In the genomic region with DNA sequence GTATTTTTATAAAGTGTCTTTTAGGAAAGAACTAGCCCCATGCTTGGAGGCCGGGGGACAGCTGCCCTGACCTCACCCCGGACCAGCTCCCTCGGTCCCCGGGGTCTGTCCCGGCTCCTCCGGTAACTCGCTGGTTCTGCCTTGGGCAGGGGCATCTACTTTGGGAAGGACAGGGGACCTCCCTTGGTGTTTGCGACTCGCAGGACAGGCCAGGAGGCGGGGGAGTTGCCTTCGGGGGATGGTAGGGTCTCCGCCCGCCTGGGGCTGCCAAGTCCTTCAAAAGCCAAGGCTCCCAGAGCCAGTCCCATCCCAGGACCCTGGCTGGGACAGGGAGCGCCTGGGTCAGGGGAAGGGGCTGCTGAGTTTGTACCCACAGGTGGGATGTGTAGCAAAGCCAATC, we compare ENCODE assay signal across 19 cellular contexts.
DNase-seq lines count a peak whose midpoint lies in the region; ATAC-seq and TF ChIP-seq lines count a peak whose summit lies in the region.
"Had no signal": no experiment of that assay in that cellular context is flagged by ENCODE, and none has a peak within 500 bp of the region (broad histone marks: within the 10 kb centered on the region; RNA-seq: fewer than 3 reads in every experiment).

No MANE protein-coding gene starts in this region.

- peaks cover 31% of the 10 kb centered on the region for H3K4me1 Mint-ChIP-seq in WTC11

- no peaks in the 10 kb centered on the region for H3K9me3 ChIP-seq in thoracic aorta
- H3K9me3 ChIP-seq: Caco-2, pancreas, thyroid gland had no signal

- no peaks in the 10 kb centered on the region for H3K36me3 ChIP-seq in thoracic aorta
- H3K36me3 ChIP-seq: pancreas, thyroid gland had no signal

- peak overlapping the region; percentile 96 for H3K27ac ChIP-seq in C4-2B
- peak overlapping the region; percentile 57 for H3K27ac ChIP-seq in layer of hippocampus (ENCODE audit: low read depth, low read length)
- H3K27ac ChIP-seq in thoracic aorta: peak overlapping the region; percentile 90 to 96
- H3K27ac ChIP-seq: pancreas, thyroid gland had no signal

- CTCF ChIA-PET in WTC11 (lab: Charles Lee): interaction anchor here (1.2 to 1.6 kb wide), 2 partner anchors 96 to 277 kb away, joined by 3 to 4 read pairs; no protein-coding TSS in a partner anchor

- H3K4me1 ChIP-seq in thoracic aorta (ENCODE audit: control insufficient read depth in 1 of 2, low read depth in 2 of 2): peaks cover 37 to 74% of the 10 kb centered on the region in 2 donors
- H3K4me1 ChIP-seq: Caco-2 had no signal

- H3K27ac Mint-ChIP-seq in WTC11: no peak overlapping the region

- ATAC-seq in WTC11 (peak; percentile 22), thoracic aorta (ENCODE audit: insufficient number of reproducible peaks, low FRiP score, low read depth) (no peak), HG02763 (IDR thresholded peaks at IDR 0.05; ENCODE audit: unreplicated experiment) (no peak)
- ATAC-seq: pancreas had no signal

- no peaks in the 10 kb centered on the region for H3K9me3 Mint-ChIP-seq in WTC11

- TF ChIP-seq CTCF in C4-2B (conservative IDR thresholded peaks at IDR 0.05) (no peak), WTC11 (IDR thresholded peaks at IDR 0.05) (no peak), thoracic aorta (IDR thresholded peaks at IDR 0.05) (no peak)

- H3K4me3 Mint-ChIP-seq in WTC11: no peak overlapping the region

- H3K4me3 ChIP-seq in thoracic aorta: peak overlapping the region; percentile 10
- H3K4me3 ChIP-seq: pancreas, thyroid gland had no signal

- POLR2A ChIA-PET in WTC11 (lab: Charles Lee): no interaction called here

- DNase-seq in WTC11 (ENCODE audit: low spot score) (no peak), thoracic aorta (ENCODE audit: low spot score) (no peak), NCI-H1048 (lab: John Stamatoyannopoulos, UW) (no peak), HPDE6-E6E7 (ENCODE audit: extremely low spot score) (no peak), middle frontal gyrus (ENCODE audit: extremely low spot score, low spot score) (no peak)
- DNase-seq: activated CD4-positive, alpha-beta T cell treated with anti-CD3 and anti-CD28 coated beads, Interleukin-2, amount 50 U/mL, for 4 hours; activated T-cell treated with anti-CD3 and anti-CD28 coated beads for 4 hours; anterior cingulate cortex; Caco-2; GOT3; KBM-7; NCI-H2029; RPMI8226; stimulated activated CD8-positive, alpha-beta memory T cell treated with anti-CD3 and anti-CD28 coated beads, Interleukin-4, amount 100 ng/mL, for 48 hours; thyroid gland had no signal

- H3K36me3 Mint-ChIP-seq in WTC11: no peaks in the 10 kb centered on the region

- peaks cover 8% of the 10 kb centered on the region for H3K27me3 Mint-ChIP-seq in WTC11 (ENCODE audit: low read depth)

- H3K27me3 ChIP-seq in layer of hippocampus (ENCODE audit: control insufficient read depth, insufficient read depth, low read length): peaks cover 2% of the 10 kb centered on the region
- H3K27me3 ChIP-seq in thoracic aorta (replicated peaks; ENCODE audit: insufficient read depth): no peaks in the 10 kb centered on the region
- H3K27me3 ChIP-seq: pancreas, thyroid gland had no signal

TF ChIP-seq in WTC11, 78 proteins besides CTCF, POLR2A, EP300 and RAD21:
- TF ChIP-seq, protein P1, sequence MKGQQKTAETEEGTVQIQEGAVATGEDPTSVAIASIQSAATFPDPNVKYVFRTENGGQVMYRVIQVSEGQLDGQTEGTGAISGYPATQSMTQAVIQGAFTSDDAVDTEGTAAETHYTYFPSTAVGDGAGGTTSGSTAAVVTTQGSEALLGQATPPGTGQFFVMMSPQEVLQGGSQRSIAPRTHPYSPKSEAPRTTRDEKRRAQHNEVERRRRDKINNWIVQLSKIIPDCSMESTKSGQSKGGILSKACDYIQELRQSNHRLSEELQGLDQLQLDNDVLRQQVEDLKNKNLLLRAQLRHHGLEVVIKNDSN (CRISPR knock-in tag; IDR thresholded peaks at IDR 0.05): no peak
- TF ChIP-seq RELA (CRISPR knock-in tag; IDR thresholded peaks at IDR 0.05; ENCODE audit: borderline replicate concordance) (no peak), GTF2I (CRISPR knock-in tag; conservative IDR thresholded peaks at IDR 0.05) (no peak)
